ENCODE assay signal across 8 cellular contexts in genomic region chr9:112754578-112754977, GRCh38. TPM values are rescaled to one million over a fixed set of nuclear protein-coding genes. Genes with fewer than 3 reads are reported as not detected.
DNase-seq lines count a peak whose midpoint lies in the region; ATAC-seq, FAIRE-seq and TF ChIP-seq lines count a peak whose summit lies in the region.

No MANE protein-coding gene starts in this region.

- no peak for ATAC-seq in heart left ventricle
- ATAC-seq in upper lobe of right lung: no peak

- intact Hi-C loops in heart left ventricle (cut with DNase I) (loop anchor here in 1 of 10 donors (5.0 to 10.0 kb wide), 2 partner anchors 37 to 70 kb away; partner anchors contain the start of gene INIP), upper lobe of right lung (cut with DNase I) (no loop called here)

- DNase-seq in right atrium auricular region (ENCODE audit: low spot score) (no peak), heart left ventricle (no peak), T-helper 22 cell (ENCODE audit: low read depth) (peak; percentile 15), fibroblast of the aortic adventitia (ENCODE audit: low read depth) (peak; percentile 86), upper lobe of right lung (no peak), HK-2 (ENCODE audit: unreplicated experiment) (no peak), small intestine (no peak)
- no peak for DNase-seq in activated effector memory CD4-positive, alpha-beta T cell treated with anti-CD3 and anti-CD28 coated beads, Interleukin-2, amount 50 U/mL, for 16 hours

- TF ChIP-seq CTCF in right atrium auricular region (IDR thresholded peaks at IDR 0.05) (no peak), heart left ventricle (IDR thresholded peaks at IDR 0.05) (no peak), fibroblast of the aortic adventitia (IDR thresholded peaks at IDR 0.05; ENCODE audit: insufficient read depth, low read length) (no peak), upper lobe of right lung (IDR thresholded peaks at IDR 0.05) (no peak)

- no peaks in the 10 kb centered on the region for H3K27me3 ChIP-seq in right atrium auricular region
- H3K27me3 ChIP-seq in heart left ventricle: no peaks in the 10 kb centered on the region
- no peaks in the 10 kb centered on the region for H3K27me3 ChIP-seq in upper lobe of right lung
- no peaks in the 10 kb centered on the region for H3K27me3 ChIP-seq in small intestine (ENCODE audit: control insufficient read depth in 2 of 2, insufficient read depth in 2 of 2, low read length in 2 of 2)

- H3K4me1 ChIP-seq in right atrium auricular region (peaks cover 0 to 55% of the 10 kb centered on the region in 2 donors), heart left ventricle (peaks cover 0 to 69% (median 36%) of the 10 kb centered on the region in 12 donors), upper lobe of right lung (peaks cover 48% of the 10 kb centered on the region), small intestine (ENCODE audit: control insufficient read depth in 2 of 2, insufficient read depth in 1 of 2, low read depth in 1 of 2, low read length in 1 of 2) (peaks cover 8 to 13% of the 10 kb centered on the region in 2 donors)

- H3K36me3 ChIP-seq in right atrium auricular region (no peaks in the 10 kb centered on the region), heart left ventricle (no peaks in the 10 kb centered on the region), upper lobe of right lung (no peaks in the 10 kb centered on the region), small intestine (ENCODE audit: control insufficient read depth in 2 of 2, insufficient read depth in 2 of 2, low read length in 2 of 2) (no peaks in the 10 kb centered on the region)

- FAIRE-seq in small intestine (lab: Jason Lieb, UNC): no peak

- no peak for TF ChIP-seq POLR2A in heart left ventricle (IDR thresholded peaks at IDR 0.05)

- H3K4me3 ChIP-seq in right atrium auricular region (no peak overlapping the region), heart left ventricle (no peak overlapping the region), fibroblast of the aortic adventitia (ENCODE audit: low read depth, low read length) (no peak overlapping the region), upper lobe of right lung (peak overlapping the region; percentile 78), small intestine (ENCODE audit: low read depth in 1 of 2, low read length in 2 of 2) (no peak overlapping the region)

- H3K27ac ChIP-seq in right atrium auricular region: peak overlapping the region; percentile 41 to 58
- H3K27ac ChIP-seq in heart left ventricle: peak overlapping the region in 3 of 12 donors; percentile 19 to 73 (median 71)
- H3K27ac ChIP-seq in upper lobe of right lung: peak overlapping the region; percentile 71
- H3K27ac ChIP-seq in small intestine (ENCODE audit: low read depth in 1 of 2, low read length in 1 of 2): no peak overlapping the region

- 72 to 76% (median 73%) methylated on average over 3 of the region's 3 CpGs for WGBS in heart left ventricle, 4 donors
- 48 to 63% (median 56%) methylated on average over 3 of the region's 3 CpGs for WGBS in small intestine, 3 donors

- H3K9me3 ChIP-seq in right atrium auricular region (no peaks in the 10 kb centered on the region), heart left ventricle (no peaks in the 10 kb centered on the region), upper lobe of right lung (no peaks in the 10 kb centered on the region), small intestine (ENCODE audit: control insufficient read depth, low read depth) (no peaks in the 10 kb centered on the region)

RNA-seq across cellular contexts. Expression of gene SNX30, which starts 4.0 kb away (rescaled TPM):
- total RNA-seq in right atrium auricular region: 1 to 10 TPM; 5.0 to 5.7 TPM
- 10 to 100 TPM in 1 of 9 donors, 1 to 10 TPM in 8; 3.2 to 10.3 (median 4.1) TPM for total RNA-seq in heart left ventricle
- polyA plus RNA-seq in heart left ventricle: 1 to 10 TPM in 1 of 2 donors, under 1 TPM in 1; 0.95 to 3.0 TPM
- 22.0 and 24.1 TPM in 2 replicates for total RNA-seq in fibroblast of the aortic adventitia (ENCODE audit: low replicate concordance)
- 76.3 TPM for total RNA-seq in upper lobe of right lung
- 1 to 10 TPM; 5.1 to 7.6 (median 5.9) TPM for polyA plus RNA-seq in small intestine

RNA-seq across cellular contexts. Expression of gene INIP, which starts 36.7 kb away (rescaled TPM):
- total RNA-seq in right atrium auricular region (10 to 100 TPM; 12.6 to 16.2 TPM), heart left ventricle (10 to 100 TPM in 7 of 9 donors, 1 to 10 TPM in 2; 7.7 to 18.2 (median 12.7) TPM), fibroblast of the aortic adventitia (ENCODE audit: low replicate concordance) (39.1 and 98.9 TPM in 2 replicates), upper lobe of right lung (22.7 TPM)
- polyA plus RNA-seq in heart left ventricle (10 to 100 TPM in 1 of 2 donors, 1 to 10 TPM in 1; 4.3 to 17.8 TPM), small intestine (10 to 100 TPM in 2 of 3 donors, 1 to 10 TPM in 1; 10.0 to 19.7 (median 16.7) TPM)

Comparison
In these comparisons a context has a peak if more than half of its experiments do, and no peak if none do; other contexts are left out.
1. DNase-seq: peak in T-helper 22 cell (single experiment) and fibroblast of the aortic adventitia (single experiment); none in right atrium auricular region (single experiment), heart left ventricle (0 of 5), upper lobe of right lung (single experiment), HK-2 (single experiment), activated effector memory CD4-positive, alpha-beta T cell treated with anti-CD3 and anti-CD28 coated beads, Interleukin-2, amount 50 U/mL, for 16 hours (single experiment) and small intestine (single experiment).
2. H3K27ac ChIP-seq: peak in right atrium auricular region (2 of 2) and upper lobe of right lung (single experiment); none in small intestine (0 of 2).